In genomic region chr14:35708072-35708471, GRCh38 we compare ENCODE assay signal across 22 cellular contexts.
"Had no signal": no experiment of that assay in that cellular context is flagged by ENCODE, and none has a peak within 500 bp of the region (broad histone marks: within the 10 kb centered on the region; RNA-seq: fewer than 3 reads in every experiment).

No MANE protein-coding gene starts in this region.

- DNase-seq: activated CD4-positive, alpha-beta memory T cell treated with anti-CD3 and anti-CD28 coated beads, Interleukin-2, amount 10 ng/mL, durations not matched to agents 7 days and 5 days; activated CD4-positive, alpha-beta T cell treated with anti-CD3 and anti-CD28 coated beads, Interleukin-2, amount 50 U/mL, for 1 hour; activated CD4-positive, CD25-positive, alpha-beta regulatory T cell; activated naive CD4-positive, alpha-beta T cell treated with anti-CD3 and anti-CD28 coated beads, Interleukin-2, amount 50 U/mL, for 16 hours; activated naive CD8-positive, alpha-beta T cell treated with anti-CD3 and anti-CD28 coated beads, Interleukin-2, amount 10 ng/mL, durations not matched to agents 7 days and 5 days; activated T-cell treated with anti-CD3 and anti-CD28 coated beads for 4 hours; activated T-cell treated with anti-CD3 and anti-CD28 coated beads, Interleukin-2, amount 50 U/mL, for 48 hours; adrenal gland; anterior cingulate cortex; KG1; NCI-H1092; NCI-H1417 treated with DMSO at 0.1 percent for 48 hours; NCI-H1694 treated with DMSO at 0.1 percent for 48 hours; NCI-H2029 treated with DMSO at 0.1 percent for 48 hours; NCI-H345; NCI-H510A; NCI-H526 treated with DMSO at 0.1 percent for 48 hours; NCI-H82; SJCRH30; SK-N-SH; T-helper 1 cell had no signal

- H3K27ac Mint-ChIP-seq: activated CD4-positive, alpha-beta memory T cell treated with anti-CD3 and anti-CD28 coated beads, Interleukin-2, amount 10 ng/mL, durations not matched to agents 7 days and 5 days; activated naive CD8-positive, alpha-beta T cell treated with anti-CD3 and anti-CD28 coated beads, Interleukin-2, amount 10 ng/mL, durations not matched to agents 7 days and 5 days had no signal

- H3K4me1 Mint-ChIP-seq: activated CD4-positive, alpha-beta memory T cell treated with anti-CD3 and anti-CD28 coated beads, Interleukin-2, amount 10 ng/mL, durations not matched to agents 7 days and 5 days had no signal

- H3K4me2 ChIP-seq: SK-N-SH had no signal

- H3K9me3 Mint-ChIP-seq: activated CD4-positive, alpha-beta memory T cell treated with anti-CD3 and anti-CD28 coated beads, Interleukin-2, amount 10 ng/mL, durations not matched to agents 7 days and 5 days; activated naive CD8-positive, alpha-beta T cell treated with anti-CD3 and anti-CD28 coated beads, Interleukin-2, amount 10 ng/mL, durations not matched to agents 7 days and 5 days had no signal

- H3K4me3 ChIP-seq: adrenal gland, SJCRH30 had no signal

- H3K9me3 ChIP-seq: adrenal gland, SJCRH30, SK-N-SH had no signal

- H3K9ac ChIP-seq: SK-N-SH had no signal

- H3K27me3 Mint-ChIP-seq: activated CD4-positive, alpha-beta memory T cell treated with anti-CD3 and anti-CD28 coated beads, Interleukin-2, amount 10 ng/mL, durations not matched to agents 7 days and 5 days; activated naive CD8-positive, alpha-beta T cell treated with anti-CD3 and anti-CD28 coated beads, Interleukin-2, amount 10 ng/mL, durations not matched to agents 7 days and 5 days had no signal

- H3K27me3 ChIP-seq: adrenal gland, SJCRH30 had no signal

- H3K4me1 ChIP-seq: adrenal gland, SJCRH30 had no signal

- H3K27ac ChIP-seq: adrenal gland, SJCRH30, VCaP had no signal

- H3K4me3 Mint-ChIP-seq: activated CD4-positive, alpha-beta memory T cell treated with anti-CD3 and anti-CD28 coated beads, Interleukin-2, amount 10 ng/mL, durations not matched to agents 7 days and 5 days; activated naive CD8-positive, alpha-beta T cell treated with anti-CD3 and anti-CD28 coated beads, Interleukin-2, amount 10 ng/mL, durations not matched to agents 7 days and 5 days had no signal
